ENCODE assay signal across 8 cellular contexts in the genomic region with DNA sequence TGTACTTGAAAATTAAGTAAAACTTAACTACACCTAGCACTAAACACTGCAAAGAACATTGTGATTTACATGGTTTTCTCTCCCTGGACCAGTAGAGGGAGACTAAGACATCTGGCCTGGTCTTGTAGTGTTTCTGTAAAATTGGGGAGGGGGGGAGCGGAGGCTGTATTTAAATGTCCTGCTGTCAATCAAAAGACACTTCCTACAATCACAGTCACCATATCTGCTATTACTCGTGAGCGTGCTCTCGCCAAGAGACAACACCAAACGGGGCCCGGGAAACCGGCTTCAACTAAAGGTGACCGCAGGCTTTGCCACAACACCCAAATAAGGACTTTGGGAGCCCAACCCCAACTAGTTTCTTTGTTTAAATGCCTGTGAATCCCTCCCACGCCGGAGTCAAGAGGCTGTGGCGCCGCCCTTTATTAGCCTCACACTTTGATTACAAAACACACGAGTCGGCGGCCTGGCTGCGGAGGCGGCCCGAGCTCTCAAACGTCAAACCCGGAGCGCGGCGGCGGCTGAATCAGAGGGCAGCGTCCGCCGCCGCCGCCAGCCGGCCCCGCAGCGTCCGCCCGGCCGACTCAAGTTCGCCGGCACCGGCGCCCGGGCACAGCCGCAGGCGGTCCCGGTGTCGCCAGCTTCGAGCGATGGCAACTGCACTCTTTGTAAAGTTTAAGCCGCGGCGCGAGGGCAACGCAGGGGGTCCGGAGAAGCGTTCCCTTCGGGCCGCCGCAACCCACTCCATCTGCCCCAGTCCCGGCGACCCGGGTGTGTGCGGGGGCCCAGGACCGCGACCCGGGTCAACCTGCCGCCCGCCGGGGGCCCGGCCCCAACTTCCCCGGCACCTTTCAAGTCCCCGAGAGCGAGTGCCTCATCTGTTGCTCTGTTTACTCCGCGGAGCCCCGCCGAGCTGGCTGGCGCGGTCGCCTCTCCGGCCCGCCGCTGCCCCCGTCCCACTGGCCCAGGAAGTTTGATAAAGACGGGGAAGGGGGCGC. TPM values are rescaled to one million over a fixed set of nuclear protein-coding genes. Genes with fewer than 3 reads are reported as not detected.
DNase-seq lines count a peak whose midpoint lies in the region; ATAC-seq and TF ChIP-seq lines count a peak whose summit lies in the region.

No MANE protein-coding gene starts in this region.

- H3K36me3 ChIP-seq in BE2C = no peaks in the 10 kb centered on the region
- H3K36me3 ChIP-seq in colonic mucosa = no peaks in the 10 kb centered on the region

- H3K4me1 ChIP-seq in BE2C = no peaks in the 10 kb centered on the region
- peaks cover 8% of the 10 kb centered on the region for H3K4me1 ChIP-seq in colonic mucosa

- TF ChIP-seq CTCF in BE2C (IDR thresholded peaks at IDR 0.05; ENCODE audit: low read depth, low read length) (peak; percentile 92), colonic mucosa (IDR thresholded peaks at IDR 0.05) (peak; percentile 53)

- ATAC-seq in HG03460 (IDR thresholded peaks at IDR 0.05; ENCODE audit: unreplicated experiment) = peak; percentile 47

- intact Hi-C loops in colonic mucosa (cut with DNase I) = loop anchor here (5.0 kb wide), 1 partner anchor 152 kb away; no protein-coding TSS in a partner anchor

- no peaks in the 10 kb centered on the region; the same call in 1 of the 2 replicates for H3K27me3 ChIP-seq in BE2C
- no peaks in the 10 kb centered on the region for H3K27me3 ChIP-seq in colonic mucosa
- no peaks in the 10 kb centered on the region for H3K27me3 ChIP-seq in layer of hippocampus (ENCODE audit: control insufficient read depth, insufficient read depth, low read length)

- H3K9me3 ChIP-seq in BE2C (no peaks in the 10 kb centered on the region), colonic mucosa (no peaks in the 10 kb centered on the region)

- H3K9ac ChIP-seq in colonic mucosa (ENCODE audit: low read depth in 2 of 2, low read length in 2 of 2) = peak overlapping the region; percentile 74 to 96

- H3K27ac ChIP-seq in colonic mucosa = peak overlapping the region; percentile 100
- peak overlapping the region; percentile 81 for H3K27ac ChIP-seq in layer of hippocampus (ENCODE audit: low read depth, low read length)

- DNase-seq in BE2C (peak; percentile 83), GM19240 (ENCODE audit: insufficient read length, low spot score) (peak; percentile 46), NCI-H524 treated with DMSO at 0.1 percent for 48 hours (lab: John Stamatoyannopoulos, UW) (peak; percentile 81), colonic mucosa (peak; percentile 92)
- peak; percentile 89 for DNase-seq in activated CD4-positive, alpha-beta T cell treated with anti-CD3 and anti-CD28 coated beads for 48 hours
- peak; percentile 60 to 80 (median 68) for DNase-seq in stimulated activated CD4-positive, alpha-beta T cell treated with anti-CD3 and anti-CD28 coated beads, Interleukin-1b, Interleukin-23, amount 100 ng/mL, for 24 hours (ENCODE audit: low read depth in 4 of 4, low spot score in 1 of 4)

- H3K4me3 ChIP-seq in BE2C (ENCODE audit: low read depth, low read length) = peak overlapping the region; percentile 78
- H3K4me3 ChIP-seq in colonic mucosa = peak overlapping the region; percentile 92

RNA-seq across cellular contexts. Expression of a gene that starts 1.3 kb away (rescaled TPM):
- polyA plus RNA-seq in BE2C (2012; ENCODE audit: insufficient read depth, insufficient read length, low read depth) = 10.9 TPM
- total RNA-seq in colonic mucosa = 10 to 100 TPM; 14.7 to 37.5 TPM

Comparison
In these comparisons a context has a peak if more than half of its experiments do, and no peak if none do; other contexts are left out.
1. Peak in every context shown above with its lines: DNase-seq, ATAC-seq, H3K4me3 ChIP-seq and H3K27ac ChIP-seq.